Comparison of ENCODE assay signal across 1 cellular context in genomic region chr1:115084902-115085505, GRCh38.
TF ChIP-seq lines count a peak whose summit lies in the region.

No MANE protein-coding gene starts in this region.

TF ChIP-seq in GM23338, 12 proteins besides CTCF, POLR2A, EP300 and RAD21 (continued from another document):
- no peak for TF ChIP-seq ZNF462 (CRISPR knock-in tag; IDR thresholded peaks at IDR 0.05)
- TF ChIP-seq ZNF331 (CRISPR knock-in tag; IDR thresholded peaks at IDR 0.05; ENCODE audit: low read depth): no peak
- no peak for TF ChIP-seq NANOG (IDR thresholded peaks at IDR 0.05; ENCODE audit: borderline replicate concordance)
TF ChIP-seq in GM23338: peak in this region for 0.
